In the genomic region with DNA sequence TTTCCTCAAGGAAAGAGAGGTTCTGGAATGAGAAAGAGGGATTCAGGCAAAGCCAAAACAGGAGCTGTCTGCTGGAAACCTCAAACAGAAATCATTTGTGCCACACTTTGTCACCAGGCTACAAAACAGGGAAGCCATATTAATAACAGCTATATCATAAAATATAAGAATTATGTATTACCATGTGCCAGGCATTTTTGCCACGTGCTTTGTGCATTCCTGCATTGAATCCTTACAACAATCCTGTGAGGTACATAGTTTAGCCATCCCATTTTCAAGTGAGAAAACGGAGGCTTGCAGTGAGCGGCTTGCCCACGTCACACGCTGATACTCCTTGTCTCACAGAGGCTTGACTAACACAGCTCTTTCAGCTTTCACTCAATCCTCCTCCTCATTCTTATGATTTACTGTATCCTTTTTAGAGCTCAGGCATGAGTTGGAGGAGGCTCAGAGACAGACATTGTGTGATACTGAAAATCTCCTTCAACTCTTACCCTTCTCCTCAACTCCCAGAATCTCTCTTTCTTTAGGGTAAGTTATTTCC, we compare ENCODE assay signal across 26 cellular contexts.
DNase-seq lines count a peak whose midpoint lies in the region; ATAC-seq, FAIRE-seq and TF ChIP-seq lines count a peak whose summit lies in the region.
"Had no signal": no experiment of that assay in that cellular context is flagged by ENCODE, and none has a peak within 500 bp of the region (broad histone marks: within the 10 kb centered on the region; RNA-seq: fewer than 3 reads in every experiment).

No MANE protein-coding gene starts in this region.

- H3K36me3 Mint-ChIP-seq in CD8-positive, alpha-beta T cell, result no peaks in the 10 kb centered on the region
- H3K36me3 Mint-ChIP-seq: CD8-positive, alpha-beta memory T cell had no signal

- H3K27me3 ChIP-seq in HepG2 (ENCODE audit: control insufficient read depth in 1 of 2, insufficient read depth in 2 of 2, low read length in 2 of 2), result no peaks in the 10 kb centered on the region; a peak in 1 of 5 replicates
- H3K27me3 ChIP-seq in right lobe of liver, result no peaks in the 10 kb centered on the region
- no peaks in the 10 kb centered on the region for H3K27me3 ChIP-seq in CD8-positive, alpha-beta T cell (ENCODE audit: insufficient read depth, low read length)
- H3K27me3 ChIP-seq: BLaER1 treated with 17β-estradiol and CSF1 and Interleukin-3, amounts not matched to agents 10 nM and 100 nM had no signal

- BruUV-seq in HepG2 (replicated peaks; lab: Mats Ljungman, UMichigan), result no TSS peak

- no peak overlapping the region for H2AFZ ChIP-seq in HepG2 (ENCODE audit: low read length)

- no peak for TF ChIP-seq EP300 in HepG2 (IDR thresholded peaks at IDR 0.05; ENCODE audit: low read depth in 2 of 2, low read length in 2 of 2)
- no peak for TF ChIP-seq EP300 in HepG2 (CRISPR knock-in tag; IDR thresholded peaks at IDR 0.05; ENCODE audit: borderline replicate concordance)

- WGBS in HepG2 (ENCODE audit: low lambda C conversion rate), result 59% methylated on average over 5 of the region's 5 CpGs
- WGBS in right lobe of liver (ENCODE audit: insufficient coverage, low coverage, low lambda C conversion rate, missing lambda C conversion rate), result 67% methylated on average over 5 of the region's 5 CpGs

- TF ChIP-seq POLR2A in HepG2 (IDR thresholded peaks at IDR 0.05; ENCODE audit: insufficient read depth in 1 of 2, low read depth in 2 of 2, low read length in 2 of 2) (no peak), right lobe of liver (IDR thresholded peaks at IDR 0.05) (no peak)

- no peak overlapping the region for H3K4me3 ChIP-seq in HepG2 (replicated peaks in 1 of 3; ENCODE audit: insufficient read depth in 1 of 3, low read depth in 2 of 3, low read length in 3 of 3)
- no peak overlapping the region for H3K4me3 ChIP-seq in right lobe of liver
- no peak overlapping the region for H3K4me3 ChIP-seq in CD8-positive, alpha-beta T cell (ENCODE audit: low read depth, low read length)
- H3K4me3 ChIP-seq: A549; BLaER1 treated with 17β-estradiol and CSF1 and Interleukin-3, amounts not matched to agents 10 nM and 100 nM; GM12878 had no signal

- peaks cover 10% of the 10 kb centered on the region; the same call in 1 of the 2 replicates for H3K4me1 ChIP-seq in HepG2 (ENCODE audit: insufficient read depth, low read length)
- H3K4me1 ChIP-seq in right lobe of liver, result peaks cover 0 to 12% (median 5%) of the 10 kb centered on the region in 4 donors
- H3K4me1 ChIP-seq in CD8-positive, alpha-beta T cell (ENCODE audit: insufficient read depth, low read length), result no peaks in the 10 kb centered on the region
- H3K4me1 ChIP-seq: BLaER1 treated with 17β-estradiol and CSF1 and Interleukin-3, amounts not matched to agents 10 nM and 100 nM had no signal

- H3K27me3 Mint-ChIP-seq in CD8-positive, alpha-beta T cell (ENCODE audit: low read depth), result peaks cover 13% of the 10 kb centered on the region

- H3K4me3 Mint-ChIP-seq in CD8-positive, alpha-beta T cell, result no peak overlapping the region
- H3K4me3 Mint-ChIP-seq: B cell; CD4-positive, alpha-beta T cell; CD8-positive, alpha-beta memory T cell had no signal

- no peak for TF ChIP-seq RAD21 in HepG2 (CRISPR knock-in tag; IDR thresholded peaks at IDR 0.05)

- TF ChIP-seq CTCF in HepG2 (CRISPR knock-in tag; IDR thresholded peaks at IDR 0.05), result no peak
- no peak for TF ChIP-seq CTCF in right lobe of liver (IDR thresholded peaks at IDR 0.05)
- TF ChIP-seq CTCF in CD8-positive, alpha-beta T cell (IDR thresholded peaks at IDR 0.05), result no peak

- H3K27ac ChIP-seq in HepG2 (ENCODE audit: extremely low read length, insufficient read depth, low read length), result no peak overlapping the region
- no peak overlapping the region for H3K27ac ChIP-seq in right lobe of liver
- H3K27ac ChIP-seq in CD8-positive, alpha-beta T cell (ENCODE audit: low read depth, low read length), result no peak overlapping the region
- H3K27ac ChIP-seq: 22Rv1; A549; BLaER1 treated with 17β-estradiol and CSF1 and Interleukin-3, amounts not matched to agents 10 nM and 100 nM; C4-2B had no signal

- H3K9me3 ChIP-seq in HepG2 (ENCODE audit: low read length), result no peaks in the 10 kb centered on the region
- H3K9me3 ChIP-seq in right lobe of liver, result no peaks in the 10 kb centered on the region
- H3K9me3 ChIP-seq in CD8-positive, alpha-beta T cell (ENCODE audit: low read length), result no peaks in the 10 kb centered on the region
- H3K9me3 ChIP-seq: A549 had no signal

- no peak for DNase-seq in HepG2 (ENCODE audit: low spot score)
- DNase-seq in right lobe of liver, result no peak
- peak in 35 of 42 donors; percentile 10 to 82 (median 40) for DNase-seq in head of caudate nucleus
- DNase-seq in putamen (ENCODE audit: low spot score), result peak; percentile 56
- DNase-seq in CD8-positive, alpha-beta T cell, result no peak
- DNase-seq in NCI-H82 (lab: John Stamatoyannopoulos, UW), result no peak
- DNase-seq: AML-193; CD4-positive, alpha-beta T cell; CD8-positive, alpha-beta memory T cell; COR-L47; DMS 273 treated with DMSO at 0.1 percent for 48 hours; DMS153; DMS53; DMS79; DND-41; EL; GDM1 had no signal

- no peaks in the 10 kb centered on the region for H3K4me1 Mint-ChIP-seq in CD8-positive, alpha-beta T cell (ENCODE audit: low read depth)
- H3K4me1 Mint-ChIP-seq: B cell; CD8-positive, alpha-beta memory T cell had no signal

- H3K4me2 ChIP-seq in HepG2 (ENCODE audit: low read depth, low read length), result no peak overlapping the region
- H3K4me2 ChIP-seq: A549; BLaER1 treated with 17β-estradiol and CSF1 and Interleukin-3, amounts not matched to agents 10 nM and 100 nM had no signal

- intact Hi-C loops in HepG2 (cut with micrococcal nuclease; ENCODE audit: unreplicated experiment), result no loop called here
- intact Hi-C loops in right lobe of liver (cut with DNase I), result no loop called here
- intact Hi-C loops in head of caudate nucleus (cut with DNase I), result no loop called here
- intact Hi-C loops in CD8-positive, alpha-beta T cell (cut with DNase I, micrococcal nuclease), result no loop called here

- POLR2A ChIA-PET in HepG2 (lab: Yijun Ruan, JAX), result no interaction called here
- POLR2A ChIA-PET in CD8-positive, alpha-beta T cell (lab: Charles Lee), result no interaction called here

- in situ Hi-C loops in HepG2 (cut with HindIII; ENCODE audit: extremely low pct_ligation_motif_present, low pct_unique_long_range_greater_than_20kb), result no loop called here

- no peak for FAIRE-seq in HepG2 (lab: Jason Lieb, UNC)
- FAIRE-seq: A549, GM12878, GM12892, GM18507 had no signal

- H3K36me3 ChIP-seq in HepG2 (replicated peaks in 1 of 2; ENCODE audit: control insufficient read depth in 1 of 2, insufficient read depth in 2 of 2, low read length in 2 of 2) (no peaks in the 10 kb centered on the region), right lobe of liver (no peaks in the 10 kb centered on the region)
- H3K36me3 ChIP-seq in CD8-positive, alpha-beta T cell (ENCODE audit: insufficient read depth, low read length), result no peaks in the 10 kb centered on the region
- H3K36me3 ChIP-seq: BLaER1 treated with 17β-estradiol and CSF1 and Interleukin-3, amounts not matched to agents 10 nM and 100 nM had no signal

- ATAC-seq in HepG2, result no peak
- ATAC-seq in right lobe of liver, result no peak
- ATAC-seq in SK-N-SH treated with all-trans-retinoic acid at 6 μM for 48 hours, result no peak
- ATAC-seq in CD8-positive, alpha-beta T cell, result no peak
- ATAC-seq: A549, GM12878 had no signal

- no peaks in the 10 kb centered on the region for H4K20me1 ChIP-seq in HepG2 (ENCODE audit: insufficient read depth, low read length)
- H4K20me1 ChIP-seq: BLaER1 treated with 17β-estradiol and CSF1 and Interleukin-3, amounts not matched to agents 10 nM and 100 nM had no signal

- no peak overlapping the region for H3K27ac Mint-ChIP-seq in CD8-positive, alpha-beta T cell
- H3K27ac Mint-ChIP-seq: B cell; CD4-positive, alpha-beta T cell had no signal

- peaks cover 2% of the 10 kb centered on the region for H3K9me3 Mint-ChIP-seq in CD8-positive, alpha-beta T cell
- H3K9me3 Mint-ChIP-seq: CD4-positive, alpha-beta T cell; CD8-positive, alpha-beta memory T cell had no signal

- no peak overlapping the region for H3K9ac ChIP-seq in HepG2 (ENCODE audit: insufficient read depth, low read depth, low read length)
- H3K9ac ChIP-seq: BLaER1 treated with 17β-estradiol and CSF1 and Interleukin-3, amounts not matched to agents 10 nM and 100 nM had no signal

- CTCF ChIA-PET in HepG2 (lab: Yijun Ruan, JAX; ENCODE audit: low intra/inter-chr PET ratio, low total read pairs), result no interaction called here
- CTCF ChIA-PET in CD8-positive, alpha-beta T cell (lab: Charles Lee), result interaction anchor here (0.7 to 1.0 kb wide), 2 partner anchors 133 to 146 kb away, joined by 3 to 4 read pairs; no protein-coding TSS in a partner anchor

- H3K79me2 ChIP-seq in HepG2 (ENCODE audit: insufficient read depth, low read length), result no peaks in the 10 kb centered on the region

TF ChIP-seq in HepG2, 621 proteins besides CTCF, POLR2A, EP300 and RAD21 (continues in another document):
- TF ChIP-seq, protein P1, sequence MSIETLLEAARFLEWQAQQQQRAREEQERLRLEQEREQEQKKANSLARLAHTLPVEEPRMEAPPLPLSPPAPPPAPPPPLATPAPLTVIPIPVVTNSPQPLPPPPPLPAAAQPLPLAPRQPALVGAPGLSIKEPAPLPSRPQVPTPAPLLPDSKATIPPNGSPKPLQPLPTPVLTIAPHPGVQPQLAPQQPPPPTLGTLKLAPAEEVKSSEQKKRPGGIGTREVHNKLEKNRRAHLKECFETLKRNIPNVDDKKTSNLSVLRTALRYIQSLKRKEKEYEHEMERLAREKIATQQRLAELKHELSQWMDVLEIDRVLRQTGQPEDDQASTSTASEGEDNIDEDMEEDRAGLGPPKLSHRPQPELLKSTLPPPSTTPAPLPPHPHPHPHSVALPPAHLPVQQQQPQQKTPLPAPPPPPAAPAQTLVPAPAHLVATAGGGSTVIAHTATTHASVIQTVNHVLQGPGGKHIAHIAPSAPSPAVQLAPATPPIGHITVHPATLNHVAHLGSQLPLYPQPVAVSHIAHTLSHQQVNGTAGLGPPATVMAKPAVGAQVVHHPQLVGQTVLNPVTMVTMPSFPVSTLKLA (IDR thresholded peaks at IDR 0.05), result peak; percentile 98
- TF ChIP-seq ZNF543 (CRISPR knock-in tag; IDR thresholded peaks at IDR 0.05), result no peak
- no peak for TF ChIP-seq HOXA7 (CRISPR knock-in tag; IDR thresholded peaks at IDR 0.05)

TF ChIP-seq in SK-N-SH treated with all-trans-retinoic acid at 6 μM for 48 hours, 23 proteins besides CTCF, POLR2A, EP300 and RAD21:
- TF ChIP-seq ISL1 (CRISPR knock-in tag; IDR thresholded peaks at IDR 0.05), result no peak
- TF ChIP-seq TOX (CRISPR knock-in tag; IDR thresholded peaks at IDR 0.05; ENCODE audit: borderline replicate concordance), result no peak

Comparison
In these comparisons a context has a peak if more than half of its experiments do, and no peak if none do; other contexts are left out.
1. DNase-seq: peak in head of caudate nucleus (35 of 42) and putamen (single experiment); none in HepG2 (single experiment), right lobe of liver (0 of 3), CD8-positive, alpha-beta T cell (0 of 7) and NCI-H82 (single experiment).